ENCODE assay signal across 8 cellular contexts in the genomic region with DNA sequence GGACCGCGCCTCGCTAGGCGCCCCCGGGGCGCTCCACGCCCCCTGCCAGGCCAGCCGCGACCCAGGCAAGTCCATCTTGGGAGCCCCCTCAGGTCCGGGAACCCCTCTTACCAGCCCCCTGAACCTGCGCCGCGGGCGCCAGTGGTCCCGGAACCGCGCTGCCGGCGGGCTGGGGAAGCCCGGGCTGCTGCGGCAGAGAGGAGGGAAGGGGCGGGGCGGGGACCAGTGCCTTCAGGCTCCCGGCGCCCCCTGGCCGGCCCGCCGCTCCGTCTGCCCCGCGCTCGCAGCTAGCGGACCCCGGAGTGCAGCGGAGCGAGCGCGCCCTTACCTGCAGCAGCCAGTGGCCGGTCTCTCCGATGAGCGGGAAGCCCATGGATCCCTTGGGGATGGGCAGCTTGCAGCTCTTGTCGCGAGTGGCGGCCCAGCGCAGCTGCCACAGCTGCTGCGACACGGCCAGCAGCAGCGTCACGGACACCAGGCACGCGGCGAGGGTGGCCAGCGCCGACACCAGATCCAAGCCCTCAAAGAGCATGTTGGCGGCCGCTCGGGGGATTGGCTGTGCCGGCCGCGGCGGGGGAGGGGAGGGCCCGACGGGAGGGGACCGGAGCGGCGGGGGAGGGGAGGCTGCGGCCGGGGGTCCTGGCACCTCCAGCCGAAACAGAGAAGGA. TPM values are rescaled to one million over a fixed set of nuclear protein-coding genes. Genes with fewer than 3 reads are reported as not detected.
A peak's percentile ranks its signal among the peaks of the same experiment; 100 is the strongest.
DNase-seq lines count a peak whose midpoint lies in the region; ATAC-seq and TF ChIP-seq lines count a peak whose summit lies in the region.

A gene with protein sequence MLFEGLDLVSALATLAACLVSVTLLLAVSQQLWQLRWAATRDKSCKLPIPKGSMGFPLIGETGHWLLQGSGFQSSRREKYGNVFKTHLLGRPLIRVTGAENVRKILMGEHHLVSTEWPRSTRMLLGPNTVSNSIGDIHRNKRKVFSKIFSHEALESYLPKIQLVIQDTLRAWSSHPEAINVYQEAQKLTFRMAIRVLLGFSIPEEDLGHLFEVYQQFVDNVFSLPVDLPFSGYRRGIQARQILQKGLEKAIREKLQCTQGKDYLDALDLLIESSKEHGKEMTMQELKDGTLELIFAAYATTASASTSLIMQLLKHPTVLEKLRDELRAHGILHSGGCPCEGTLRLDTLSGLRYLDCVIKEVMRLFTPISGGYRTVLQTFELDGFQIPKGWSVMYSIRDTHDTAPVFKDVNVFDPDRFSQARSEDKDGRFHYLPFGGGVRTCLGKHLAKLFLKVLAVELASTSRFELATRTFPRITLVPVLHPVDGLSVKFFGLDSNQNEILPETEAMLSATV (minus strand): TSS at position 560 of the 668 bp plus-strand sequence. CDS start 28 bp downstream, at position 532.

- TF ChIP-seq CTCF in progenitor cell of endocrine pancreas (IDR thresholded peaks at IDR 0.05; ENCODE audit: unreplicated experiment): peak; percentile 14

- peaks cover 71% of the 10 kb centered on the region for H3K27me3 Mint-ChIP-seq in activated CD8-positive, alpha-beta memory T cell treated with anti-CD3 and anti-CD28 coated beads, Interleukin-2, amount 10 ng/mL, durations not matched to agents 7 days and 5 days
- peaks cover 47% of the 10 kb centered on the region for H3K27me3 Mint-ChIP-seq in progenitor cell of endocrine pancreas

- peaks cover 2% of the 10 kb centered on the region for H3K9me3 Mint-ChIP-seq in activated CD8-positive, alpha-beta memory T cell treated with anti-CD3 and anti-CD28 coated beads, Interleukin-2, amount 10 ng/mL, durations not matched to agents 7 days and 5 days (ENCODE audit: low read depth)
- H3K9me3 Mint-ChIP-seq in progenitor cell of endocrine pancreas (ENCODE audit: low read depth): no peaks in the 10 kb centered on the region

- intact Hi-C loops in cardiac septum (cut with DNase I): loop anchor here (10.0 kb wide), 1 partner anchor 443 kb away; no protein-coding TSS in a partner anchor

- H3K4me1 Mint-ChIP-seq in activated CD8-positive, alpha-beta memory T cell treated with anti-CD3 and anti-CD28 coated beads, Interleukin-2, amount 10 ng/mL, durations not matched to agents 7 days and 5 days: peaks cover 31% of the 10 kb centered on the region
- peaks cover 31% of the 10 kb centered on the region for H3K4me1 Mint-ChIP-seq in progenitor cell of endocrine pancreas (ENCODE audit: low read depth)

- H3K36me3 Mint-ChIP-seq in activated CD8-positive, alpha-beta memory T cell treated with anti-CD3 and anti-CD28 coated beads, Interleukin-2, amount 10 ng/mL, durations not matched to agents 7 days and 5 days: peaks cover 7% of the 10 kb centered on the region
- no peaks in the 10 kb centered on the region for H3K36me3 Mint-ChIP-seq in progenitor cell of endocrine pancreas (ENCODE audit: insufficient read depth)

- ATAC-seq in activated CD8-positive, alpha-beta memory T cell treated with anti-CD3 and anti-CD28 coated beads, Interleukin-2, amount 10 ng/mL, durations not matched to agents 7 days and 5 days: no peak
- no peak for ATAC-seq in HG02610 (IDR thresholded peaks at IDR 0.05; ENCODE audit: unreplicated experiment)

- peak within 1 kb of the TSS; percentile 68 for H3K27ac Mint-ChIP-seq in activated CD8-positive, alpha-beta memory T cell treated with anti-CD3 and anti-CD28 coated beads, Interleukin-2, amount 10 ng/mL, durations not matched to agents 7 days and 5 days
- H3K27ac Mint-ChIP-seq in progenitor cell of endocrine pancreas: peak within 1 kb of the TSS; percentile 85

- CTCF ChIA-PET in activated CD8-positive, alpha-beta memory T cell treated with anti-CD3 and anti-CD28 coated beads, Interleukin-2, amount 10 ng/mL, durations not matched to agents 7 days and 5 days (lab: Charles Lee): interaction anchor here (2.2 kb wide), 1 partner anchor 224 kb away, joined by 5 read pairs; no protein-coding TSS in a partner anchor

- DNase-seq in DMS53 (lab: John Stamatoyannopoulos, UW) (peak; percentile 65), DMS53 treated with DMSO at 0.1 percent for 48 hours (lab: John Stamatoyannopoulos, UW; ENCODE audit: unreplicated experiment) (no peak), cardiac septum (ENCODE audit: low spot score) (peak; percentile 70), progenitor cell of endocrine pancreas (ENCODE audit: low spot score, unreplicated experiment) (no peak), NCI-H2107 (lab: John Stamatoyannopoulos, UW) (no peak)
- peak; percentile 33 for DNase-seq in activated CD8-positive, alpha-beta memory T cell treated with anti-CD3 and anti-CD28 coated beads, Interleukin-2, amount 10 ng/mL, durations not matched to agents 7 days and 5 days
- DNase-seq in central memory CD4-positive, alpha-beta T cell: no peak

- peak within 1 kb of the TSS; percentile 71 for H3K4me3 Mint-ChIP-seq in activated CD8-positive, alpha-beta memory T cell treated with anti-CD3 and anti-CD28 coated beads, Interleukin-2, amount 10 ng/mL, durations not matched to agents 7 days and 5 days
- peak within 1 kb of the TSS; percentile 96 for H3K4me3 Mint-ChIP-seq in progenitor cell of endocrine pancreas (ENCODE audit: low read depth)

RNA-seq across cellular contexts. Expression of the gene that starts here (rescaled TPM):
- not detected for total RNA-seq in activated CD8-positive, alpha-beta memory T cell treated with anti-CD3 and anti-CD28 coated beads, Interleukin-2, amount 10 ng/mL, durations not matched to agents 7 days and 5 days
- total RNA-seq in cardiac septum (7.0 TPM), progenitor cell of endocrine pancreas (31.5 and 37.5 TPM in 2 replicates)

Comparison
In these comparisons a context has a peak if more than half of its experiments do, and no peak if none do; other contexts are left out.
1. DNase-seq: peak in DMS53 (single experiment) and cardiac septum (single experiment); none in DMS53 treated with DMSO at 0.1 percent for 48 hours (single experiment), progenitor cell of endocrine pancreas (single experiment), NCI-H2107 (single experiment) and central memory CD4-positive, alpha-beta T cell (single experiment).
2. Peak in DNase-seq in activated CD8-positive, alpha-beta memory T cell treated with anti-CD3 and anti-CD28 coated beads, Interleukin-2, amount 10 ng/mL, durations not matched to agents 7 days and 5 days; RNA of the gene not detected or under 1 TPM.